1 cellular context compared by ENCODE assay signal in genomic region chr11:65637794-65638317, GRCh38.
A peak's percentile ranks its signal among the peaks of the same experiment; 100 is the strongest.
TF ChIP-seq lines count a peak whose summit lies in the region.

TSS of gene SIPA1 (plus strand) at chr11:65638101. CDS start at chr11:65640922, 2,821 bp downstream.

TF ChIP-seq in K562, 482 proteins besides CTCF, POLR2A, EP300 and RAD21 (continued from another document and continues in another):
- TF ChIP-seq, protein P1, sequence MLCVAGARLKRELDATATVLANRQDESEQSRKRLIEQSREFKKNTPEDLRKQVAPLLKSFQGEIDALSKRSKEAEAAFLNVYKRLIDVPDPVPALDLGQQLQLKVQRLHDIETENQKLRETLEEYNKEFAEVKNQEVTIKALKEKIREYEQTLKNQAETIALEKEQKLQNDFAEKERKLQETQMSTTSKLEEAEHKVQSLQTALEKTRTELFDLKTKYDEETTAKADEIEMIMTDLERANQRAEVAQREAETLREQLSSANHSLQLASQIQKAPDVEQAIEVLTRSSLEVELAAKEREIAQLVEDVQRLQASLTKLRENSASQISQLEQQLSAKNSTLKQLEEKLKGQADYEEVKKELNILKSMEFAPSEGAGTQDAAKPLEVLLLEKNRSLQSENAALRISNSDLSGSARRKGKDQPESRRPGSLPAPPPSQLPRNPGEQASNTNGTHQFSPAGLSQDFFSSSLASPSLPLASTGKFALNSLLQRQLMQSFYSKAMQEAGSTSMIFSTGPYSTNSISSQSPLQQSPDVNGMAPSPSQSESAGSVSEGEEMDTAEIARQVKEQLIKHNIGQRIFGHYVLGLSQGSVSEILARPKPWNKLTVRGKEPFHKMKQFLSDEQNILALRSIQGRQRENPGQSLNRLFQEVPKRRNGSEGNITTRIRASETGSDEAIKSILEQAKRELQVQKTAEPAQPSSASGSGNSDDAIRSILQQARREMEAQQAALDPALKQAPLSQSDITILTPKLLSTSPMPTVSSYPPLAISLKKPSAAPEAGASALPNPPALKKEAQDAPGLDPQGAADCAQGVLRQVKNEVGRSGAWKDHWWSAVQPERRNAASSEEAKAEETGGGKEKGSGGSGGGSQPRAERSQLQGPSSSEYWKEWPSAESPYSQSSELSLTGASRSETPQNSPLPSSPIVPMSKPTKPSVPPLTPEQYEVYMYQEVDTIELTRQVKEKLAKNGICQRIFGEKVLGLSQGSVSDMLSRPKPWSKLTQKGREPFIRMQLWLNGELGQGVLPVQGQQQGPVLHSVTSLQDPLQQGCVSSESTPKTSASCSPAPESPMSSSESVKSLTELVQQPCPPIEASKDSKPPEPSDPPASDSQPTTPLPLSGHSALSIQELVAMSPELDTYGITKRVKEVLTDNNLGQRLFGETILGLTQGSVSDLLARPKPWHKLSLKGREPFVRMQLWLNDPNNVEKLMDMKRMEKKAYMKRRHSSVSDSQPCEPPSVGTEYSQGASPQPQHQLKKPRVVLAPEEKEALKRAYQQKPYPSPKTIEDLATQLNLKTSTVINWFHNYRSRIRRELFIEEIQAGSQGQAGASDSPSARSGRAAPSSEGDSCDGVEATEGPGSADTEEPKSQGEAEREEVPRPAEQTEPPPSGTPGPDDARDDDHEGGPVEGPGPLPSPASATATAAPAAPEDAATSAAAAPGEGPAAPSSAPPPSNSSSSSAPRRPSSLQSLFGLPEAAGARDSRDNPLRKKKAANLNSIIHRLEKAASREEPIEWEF (CRISPR knock-in tag; IDR thresholded peaks at IDR 0.05), result no peak
- no peak for TF ChIP-seq PHF21A (IDR thresholded peaks at IDR 0.05; ENCODE audit: borderline replicate concordance, low read depth)
- TF ChIP-seq, protein P2, sequence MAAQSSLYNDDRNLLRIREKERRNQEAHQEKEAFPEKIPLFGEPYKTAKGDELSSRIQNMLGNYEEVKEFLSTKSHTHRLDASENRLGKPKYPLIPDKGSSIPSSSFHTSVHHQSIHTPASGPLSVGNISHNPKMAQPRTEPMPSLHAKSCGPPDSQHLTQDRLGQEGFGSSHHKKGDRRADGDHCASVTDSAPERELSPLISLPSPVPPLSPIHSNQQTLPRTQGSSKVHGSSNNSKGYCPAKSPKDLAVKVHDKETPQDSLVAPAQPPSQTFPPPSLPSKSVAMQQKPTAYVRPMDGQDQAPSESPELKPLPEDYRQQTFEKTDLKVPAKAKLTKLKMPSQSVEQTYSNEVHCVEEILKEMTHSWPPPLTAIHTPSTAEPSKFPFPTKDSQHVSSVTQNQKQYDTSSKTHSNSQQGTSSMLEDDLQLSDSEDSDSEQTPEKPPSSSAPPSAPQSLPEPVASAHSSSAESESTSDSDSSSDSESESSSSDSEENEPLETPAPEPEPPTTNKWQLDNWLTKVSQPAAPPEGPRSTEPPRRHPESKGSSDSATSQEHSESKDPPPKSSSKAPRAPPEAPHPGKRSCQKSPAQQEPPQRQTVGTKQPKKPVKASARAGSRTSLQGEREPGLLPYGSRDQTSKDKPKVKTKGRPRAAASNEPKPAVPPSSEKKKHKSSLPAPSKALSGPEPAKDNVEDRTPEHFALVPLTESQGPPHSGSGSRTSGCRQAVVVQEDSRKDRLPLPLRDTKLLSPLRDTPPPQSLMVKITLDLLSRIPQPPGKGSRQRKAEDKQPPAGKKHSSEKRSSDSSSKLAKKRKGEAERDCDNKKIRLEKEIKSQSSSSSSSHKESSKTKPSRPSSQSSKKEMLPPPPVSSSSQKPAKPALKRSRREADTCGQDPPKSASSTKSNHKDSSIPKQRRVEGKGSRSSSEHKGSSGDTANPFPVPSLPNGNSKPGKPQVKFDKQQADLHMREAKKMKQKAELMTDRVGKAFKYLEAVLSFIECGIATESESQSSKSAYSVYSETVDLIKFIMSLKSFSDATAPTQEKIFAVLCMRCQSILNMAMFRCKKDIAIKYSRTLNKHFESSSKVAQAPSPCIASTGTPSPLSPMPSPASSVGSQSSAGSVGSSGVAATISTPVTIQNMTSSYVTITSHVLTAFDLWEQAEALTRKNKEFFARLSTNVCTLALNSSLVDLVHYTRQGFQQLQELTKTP (IDR thresholded peaks at IDR 0.05; ENCODE audit: low read depth in 1 of 2, partially characterized antibody in 2 of 2), result no peak
- no peak for TF ChIP-seq TCFL5 (CRISPR knock-in tag; conservative IDR thresholded peaks at IDR 0.05)
- no peak for TF ChIP-seq PTTG1 (tag; IDR thresholded peaks at IDR 0.05; ENCODE audit: low read depth)
- TF ChIP-seq ILK (tag; IDR thresholded peaks at IDR 0.05; ENCODE audit: borderline replicate concordance, low read depth), result no peak
- TF ChIP-seq, protein P3, sequence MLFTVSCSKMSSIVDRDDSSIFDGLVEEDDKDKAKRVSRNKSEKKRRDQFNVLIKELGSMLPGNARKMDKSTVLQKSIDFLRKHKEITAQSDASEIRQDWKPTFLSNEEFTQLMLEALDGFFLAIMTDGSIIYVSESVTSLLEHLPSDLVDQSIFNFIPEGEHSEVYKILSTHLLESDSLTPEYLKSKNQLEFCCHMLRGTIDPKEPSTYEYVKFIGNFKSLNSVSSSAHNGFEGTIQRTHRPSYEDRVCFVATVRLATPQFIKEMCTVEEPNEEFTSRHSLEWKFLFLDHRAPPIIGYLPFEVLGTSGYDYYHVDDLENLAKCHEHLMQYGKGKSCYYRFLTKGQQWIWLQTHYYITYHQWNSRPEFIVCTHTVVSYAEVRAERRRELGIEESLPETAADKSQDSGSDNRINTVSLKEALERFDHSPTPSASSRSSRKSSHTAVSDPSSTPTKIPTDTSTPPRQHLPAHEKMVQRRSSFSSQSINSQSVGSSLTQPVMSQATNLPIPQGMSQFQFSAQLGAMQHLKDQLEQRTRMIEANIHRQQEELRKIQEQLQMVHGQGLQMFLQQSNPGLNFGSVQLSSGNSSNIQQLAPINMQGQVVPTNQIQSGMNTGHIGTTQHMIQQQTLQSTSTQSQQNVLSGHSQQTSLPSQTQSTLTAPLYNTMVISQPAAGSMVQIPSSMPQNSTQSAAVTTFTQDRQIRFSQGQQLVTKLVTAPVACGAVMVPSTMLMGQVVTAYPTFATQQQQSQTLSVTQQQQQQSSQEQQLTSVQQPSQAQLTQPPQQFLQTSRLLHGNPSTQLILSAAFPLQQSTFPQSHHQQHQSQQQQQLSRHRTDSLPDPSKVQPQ (CRISPR knock-in tag; IDR thresholded peaks at IDR 0.05; ENCODE audit: borderline replicate concordance), result no peak
- TF ChIP-seq YBX1 (IDR thresholded peaks at IDR 0.05), result no peak
- no peak for TF ChIP-seq ZNF232 (CRISPR knock-in tag; IDR thresholded peaks at IDR 0.05)
- no peak for TF ChIP-seq ARID4B (CRISPR knock-in tag; IDR thresholded peaks at IDR 0.05)
- 0 out of 4 replicates have a peak, but pooled peaks of 1 of the 2 experiments have one; percentile 25 for TF ChIP-seq NONO (IDR thresholded peaks at IDR 0.05; ENCODE audit: low read depth in 2 of 2, low read length in 1 of 2)
- TF ChIP-seq, protein P4, sequence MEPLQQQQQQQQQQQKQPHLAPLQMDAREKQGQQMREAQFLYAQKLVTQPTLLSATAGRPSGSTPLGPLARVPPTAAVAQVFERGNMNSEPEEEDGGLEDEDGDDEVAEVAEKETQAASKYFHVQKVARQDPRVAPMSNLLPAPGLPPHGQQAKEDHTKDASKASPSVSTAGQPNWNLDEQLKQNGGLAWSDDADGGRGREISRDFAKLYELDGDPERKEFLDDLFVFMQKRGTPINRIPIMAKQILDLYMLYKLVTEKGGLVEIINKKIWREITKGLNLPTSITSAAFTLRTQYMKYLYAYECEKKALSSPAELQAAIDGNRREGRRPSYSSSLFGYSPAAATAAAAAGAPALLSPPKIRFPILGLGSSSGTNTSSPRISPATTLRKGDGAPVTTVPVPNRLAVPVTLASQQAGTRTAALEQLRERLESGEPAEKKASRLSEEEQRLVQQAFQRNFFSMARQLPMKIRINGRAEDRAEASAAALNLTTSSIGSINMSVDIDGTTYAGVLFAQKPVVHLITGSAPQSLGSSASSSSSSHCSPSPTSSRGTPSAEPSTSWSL (CRISPR knock-in tag; IDR thresholded peaks at IDR 0.05; ENCODE audit: borderline replicate concordance), result no peak
- TF ChIP-seq POLR2B (IDR thresholded peaks at IDR 0.05; ENCODE audit: low read depth, partially characterized antibody), result peak; percentile 71
- TF ChIP-seq ZNF280A (IDR thresholded peaks at IDR 0.05; ENCODE audit: low read depth, partially characterized antibody), result no peak
- TF ChIP-seq THRA (IDR thresholded peaks at IDR 0.05), result no peak
- TF ChIP-seq RFX1 (IDR thresholded peaks at IDR 0.05), result no peak
- no peak for TF ChIP-seq TARDBP (IDR thresholded peaks at IDR 0.05)
- no peak for TF ChIP-seq SMARCE1 (IDR thresholded peaks at IDR 0.05)
- TF ChIP-seq, protein P5, sequence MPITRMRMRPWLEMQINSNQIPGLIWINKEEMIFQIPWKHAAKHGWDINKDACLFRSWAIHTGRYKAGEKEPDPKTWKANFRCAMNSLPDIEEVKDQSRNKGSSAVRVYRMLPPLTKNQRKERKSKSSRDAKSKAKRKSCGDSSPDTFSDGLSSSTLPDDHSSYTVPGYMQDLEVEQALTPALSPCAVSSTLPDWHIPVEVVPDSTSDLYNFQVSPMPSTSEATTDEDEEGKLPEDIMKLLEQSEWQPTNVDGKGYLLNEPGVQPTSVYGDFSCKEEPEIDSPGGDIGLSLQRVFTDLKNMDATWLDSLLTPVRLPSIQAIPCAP (CRISPR knock-in tag; IDR thresholded peaks at IDR 0.05; ENCODE audit: borderline replicate concordance), result no peak
- TF ChIP-seq ERF (CRISPR knock-in tag; IDR thresholded peaks at IDR 0.05), result no peak
- peak; percentile 76; the same call in 1 of the 2 replicates for TF ChIP-seq PHF8 (IDR thresholded peaks at IDR 0.05; ENCODE audit: borderline replicate concordance, low read length)
- TF ChIP-seq ZNF75A (CRISPR knock-in tag; IDR thresholded peaks at IDR 0.05), result no peak
- TF ChIP-seq TEAD1 (CRISPR knock-in tag; IDR thresholded peaks at IDR 0.05), result no peak
- TF ChIP-seq MYBL2 (IDR thresholded peaks at IDR 0.05; ENCODE audit: low read depth), result no peak
- TF ChIP-seq MYBL2 (CRISPR knock-in tag; IDR thresholded peaks at IDR 0.05; ENCODE audit: borderline replicate concordance), result no peak
- TF ChIP-seq SRF (CRISPR knock-in tag; IDR thresholded peaks at IDR 0.05), result no peak
- no peak for TF ChIP-seq EGR1 (conservative IDR thresholded peaks at IDR 0.05)
- TF ChIP-seq ILF3 (IDR thresholded peaks at IDR 0.05; ENCODE audit: borderline replicate concordance), result peak; percentile 89; the same call in 1 of the 2 replicates
- peak; percentile 66; the same call in 1 of the 2 replicates for TF ChIP-seq PHB (CRISPR knock-in tag; IDR thresholded peaks at IDR 0.05)
- 0 out of 2 replicates have a peak, but pooled peaks have one; percentile 12 for TF ChIP-seq ESRRA (IDR thresholded peaks at IDR 0.05; ENCODE audit: borderline replicate concordance, low read depth)
- TF ChIP-seq ZFP30 (CRISPR knock-in tag; IDR thresholded peaks at IDR 0.05; ENCODE audit: borderline replicate concordance), result no peak
- no peak for TF ChIP-seq FOXM1 (IDR thresholded peaks at IDR 0.05; ENCODE audit: low read depth)
- no peak for TF ChIP-seq FOXM1 (CRISPR knock-in tag; IDR thresholded peaks at IDR 0.05; ENCODE audit: low read depth)
- TF ChIP-seq YY1 (IDR thresholded peaks at IDR 0.05; ENCODE audit: borderline replicate concordance in 1 of 3, control insufficient read depth in 1 of 3, extremely low read depth in 1 of 3, insufficient read depth in 3 of 3, insufficient read length in 1 of 3, insufficient replicate concordance in 2 of 3, low read depth in 1 of 3, low read length in 2 of 3), result peak in 2 of 3 experiments; percentile 37 to 48
- no peak for TF ChIP-seq BDP1 (IDR thresholded peaks at IDR 0.05; ENCODE audit: insufficient read depth, insufficient read length)
- TF ChIP-seq SMAD4 (CRISPR knock-in tag; conservative IDR thresholded peaks at IDR 0.05), result no peak; the same call in 1 of the 2 replicates
- TF ChIP-seq TEAD4 (IDR thresholded peaks at IDR 0.05; ENCODE audit: low read length), result peak; percentile 18; the same call in 1 of the 2 replicates
- no peak for TF ChIP-seq TEAD4 (CRISPR knock-in tag; IDR thresholded peaks at IDR 0.05; ENCODE audit: borderline replicate concordance)
- no peak for TF ChIP-seq HMG20A (CRISPR knock-in tag; conservative IDR thresholded peaks at IDR 0.05)
- TF ChIP-seq MIER1 (IDR thresholded peaks at IDR 0.05; ENCODE audit: low read depth), result no peak
